Comparison of ENCODE assay signal across 30 cellular contexts in the genomic region with DNA sequence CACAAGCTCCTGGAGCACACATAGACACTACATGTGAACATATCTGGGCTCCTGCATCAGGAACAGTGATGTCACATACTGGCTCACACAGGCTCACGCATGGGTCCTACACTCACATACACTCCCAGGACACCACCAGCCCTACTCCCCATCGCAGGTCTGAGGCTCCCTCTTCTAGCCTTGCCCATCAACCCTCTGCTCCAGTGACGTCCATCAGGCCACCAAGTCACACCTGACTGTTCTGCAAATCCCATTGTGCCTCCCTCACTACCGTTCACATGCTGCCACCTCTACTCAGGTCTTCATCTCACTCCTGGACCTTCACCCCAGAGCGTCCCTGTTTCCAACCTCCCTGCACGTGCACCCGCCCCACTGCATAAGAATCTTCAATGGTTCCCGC.
"Had no signal": no experiment of that assay in that cellular context is flagged by ENCODE, and none has a peak within 500 bp of the region (broad histone marks: within the 10 kb centered on the region; RNA-seq: fewer than 3 reads in every experiment).

No MANE protein-coding gene starts in this region.

- H3K4me3 ChIP-seq: breast epithelium, K562, SJCRH30 had no signal

- H3K27ac Mint-ChIP-seq: activated naive CD4-positive, alpha-beta T cell treated with anti-CD3 and anti-CD28 coated beads, Interleukin-2, amount 50 U/mL, for 24 hours; activated T-cell treated with anti-CD3 and anti-CD28 coated beads, Interleukin-2, amount 50 U/mL, for 24 hours; activated T-helper 1 cell treated with anti-CD3 and anti-CD28 coated beads, Interleukin-12 subunit alpha, Interleukin-12 subunit beta, Interleukin-2, Interleukin-4 antibody, amounts not matched to agents 30 ng/mL and 10 ng/mL and 1 ng/mL, durations not matched to agents 14 hours and 24 hours and 36 hours; T-helper 17 cell had no signal

- H3K4me1 Mint-ChIP-seq: activated naive CD4-positive, alpha-beta T cell treated with anti-CD3 and anti-CD28 coated beads, Interleukin-2, amount 50 U/mL, for 24 hours had no signal

- DNase-seq: activated CD4-positive, alpha-beta T cell treated with anti-CD3 and anti-CD28 coated beads for 4 hours; activated CD4-positive, alpha-beta T cell treated with anti-CD3 and anti-CD28 coated beads, Interleukin-2, amount 50 U/mL, for 4 hours; activated CD4-positive, CD25-positive, alpha-beta regulatory T cell; activated effector memory CD4-positive, alpha-beta T cell treated with Interleukin-2 at 50 U/mL for 16 hours; activated naive CD4-positive, alpha-beta T cell; activated T-cell treated with anti-CD3 and anti-CD28 coated beads, Interleukin-2, amount 50 U/mL, for 24 hours; Karpas-422; MM.1S; NCI-H1105; NCI-H1436; NCI-H1694 treated with DMSO at 0.1 percent for 48 hours; NCI-H2029 treated with DMSO at 0.1 percent for 48 hours; NCI-H345; NCI-H510A; NCI-H526 treated with DMSO at 0.1 percent for 48 hours; NCI-H82; OCI-M1; Right ventricle myocardium superior; RPMI8226; SJCRH30; SK-N-SH; SW 1271; T-helper 17 cell; T-helper 9 cell had no signal

- H3K9me3 ChIP-seq: breast epithelium, SJCRH30, SK-N-SH had no signal

- H3K27me3 Mint-ChIP-seq: activated naive CD4-positive, alpha-beta T cell treated with anti-CD3 and anti-CD28 coated beads, Interleukin-2, amount 50 U/mL, for 24 hours; activated T-cell treated with anti-CD3 and anti-CD28 coated beads, Interleukin-2, amount 50 U/mL, for 24 hours; central memory CD8-positive, alpha-beta T cell; T-helper 17 cell had no signal

- H3K4me1 ChIP-seq: breast epithelium, SJCRH30 had no signal

- H3K27me3 ChIP-seq: breast epithelium, SJCRH30 had no signal

- H3K4me3 Mint-ChIP-seq: activated naive CD4-positive, alpha-beta T cell treated with anti-CD3 and anti-CD28 coated beads, Interleukin-2, amount 50 U/mL, for 24 hours; activated T-cell treated with anti-CD3 and anti-CD28 coated beads, Interleukin-2, amount 50 U/mL, for 24 hours; activated T-helper 1 cell treated with anti-CD3 and anti-CD28 coated beads, Interleukin-12 subunit alpha, Interleukin-12 subunit beta, Interleukin-2, Interleukin-4 antibody, amounts not matched to agents 30 ng/mL and 10 ng/mL and 1 ng/mL, durations not matched to agents 14 hours and 24 hours and 36 hours; central memory CD8-positive, alpha-beta T cell; T-helper 17 cell had no signal

- ATAC-seq: K562, Panc1, T-helper 17 cell had no signal

- H3K36me3 Mint-ChIP-seq: activated naive CD4-positive, alpha-beta T cell treated with anti-CD3 and anti-CD28 coated beads, Interleukin-2, amount 50 U/mL, for 24 hours had no signal

- H3K36me3 ChIP-seq: breast epithelium had no signal

- H3K9me3 Mint-ChIP-seq: activated naive CD4-positive, alpha-beta T cell treated with anti-CD3 and anti-CD28 coated beads, Interleukin-2, amount 50 U/mL, for 24 hours; activated T-cell treated with anti-CD3 and anti-CD28 coated beads, Interleukin-2, amount 50 U/mL, for 24 hours; activated T-helper 1 cell treated with anti-CD3 and anti-CD28 coated beads, Interleukin-12 subunit alpha, Interleukin-12 subunit beta, Interleukin-2, Interleukin-4 antibody, amounts not matched to agents 30 ng/mL and 10 ng/mL and 1 ng/mL, durations not matched to agents 14 hours and 24 hours and 36 hours; central memory CD8-positive, alpha-beta T cell had no signal

- H3K27ac ChIP-seq: breast epithelium, SJCRH30 had no signal
